In the genomic region with DNA sequence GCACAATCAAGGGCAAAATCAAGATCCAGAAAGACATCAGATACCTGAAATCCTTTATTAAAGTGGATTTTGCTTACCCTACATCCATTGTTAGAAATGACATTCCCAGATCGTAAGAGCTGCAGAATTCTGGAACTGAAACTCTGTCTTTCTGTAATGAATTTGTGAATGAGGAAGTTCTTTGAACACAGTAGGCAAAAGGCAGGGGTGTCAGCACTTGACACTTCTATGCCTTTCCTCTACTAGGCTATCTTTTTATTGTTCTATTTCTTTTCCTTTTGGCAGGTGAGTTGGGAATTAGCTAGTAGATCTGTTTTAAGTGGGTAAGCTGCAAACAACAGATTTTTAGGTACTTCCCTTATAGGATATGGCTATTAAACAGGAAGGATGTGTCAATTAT, we compare ENCODE assay signal across 11 cellular contexts.
DNase-seq lines count a peak whose midpoint lies in the region; ATAC-seq and TF ChIP-seq lines count a peak whose summit lies in the region.
"Had no signal": no experiment of that assay in that cellular context is flagged by ENCODE, and none has a peak within 500 bp of the region (broad histone marks: within the 10 kb centered on the region; RNA-seq: fewer than 3 reads in every experiment).

No MANE protein-coding gene starts in this region.

- no peaks in the 10 kb centered on the region for H4K20me1 ChIP-seq in OCI-LY1 (ENCODE audit: insufficient read depth, low read length)

- H3K4me3 ChIP-seq in OCI-LY1 (ENCODE audit: low read depth, low read length, poor library complexity, severe bottlenecking) (peak overlapping the region; percentile 52), lower lobe of right lung (no peak overlapping the region)
- H3K4me3 ChIP-seq: uterus had no signal

- peaks cover 98% of the 10 kb centered on the region for H3K4me1 ChIP-seq in OCI-LY1 (ENCODE audit: insufficient read depth, low read length, severe bottlenecking)
- H3K4me1 ChIP-seq in lower lobe of right lung, result peaks cover 39% of the 10 kb centered on the region
- H3K4me1 ChIP-seq: uterus had no signal

- TF ChIP-seq CTCF in OCI-LY1 (IDR thresholded peaks at IDR 0.05; ENCODE audit: low read length) (no peak), lower lobe of right lung (IDR thresholded peaks at IDR 0.05) (no peak)

- H3K9me2 ChIP-seq in OCI-LY1 (ENCODE audit: low read depth, low read length), result no peaks in the 10 kb centered on the region

- peaks cover 8% of the 10 kb centered on the region for H3F3A ChIP-seq in OCI-LY1 (ENCODE audit: insufficient read depth, low read length)

- no peaks in the 10 kb centered on the region for H3K27me3 ChIP-seq in OCI-LY1 (ENCODE audit: insufficient read depth, low read length)
- no peaks in the 10 kb centered on the region for H3K27me3 ChIP-seq in lower lobe of right lung (ENCODE audit: low read depth)
- H3K27me3 ChIP-seq: uterus had no signal

- H3K9me3 ChIP-seq in OCI-LY1 (ENCODE audit: low read length) (no peaks in the 10 kb centered on the region), lower lobe of right lung (no peaks in the 10 kb centered on the region)
- H3K9me3 ChIP-seq: uterus had no signal

- intact Hi-C loops in lower lobe of right lung (cut with DNase I), result no loop called here

- H3K27ac ChIP-seq in OCI-LY1 (ENCODE audit: low read depth, low read length, poor library complexity, severe bottlenecking) (peak overlapping the region; percentile 99), lower lobe of right lung (peak overlapping the region; percentile 4)
- H3K27ac ChIP-seq: RWPE1, uterus had no signal

- peak overlapping the region; percentile 65 for H3K9ac ChIP-seq in OCI-LY1 (ENCODE audit: low read length)

- peak overlapping the region; percentile 90 for H3K4me2 ChIP-seq in OCI-LY1 (ENCODE audit: low read length)

- DNase-seq in CD1c-positive myeloid dendritic cell (ENCODE audit: extremely low spot score), result peak; percentile 77
- no peak for DNase-seq in lower lobe of right lung
- DNase-seq in amygdala (lab: John Stamatoyannopoulos, UW), result no peak
- no peak for DNase-seq in NCI-H2107 (lab: John Stamatoyannopoulos, UW)
- DNase-seq in NK-92 treated with Interleukin-12 subunit alpha and Interleukin-12 subunit beta, amount 100 ng/mL, for 24 hours (lab: John Stamatoyannopoulos, UW), result no peak
- no peak for DNase-seq in NK-92 (lab: John Stamatoyannopoulos, UW; ENCODE audit: unreplicated experiment)
- DNase-seq: uterus had no signal

- peaks cover 3% of the 10 kb centered on the region; the same call in 1 of the 2 replicates for H3K79me2 ChIP-seq in OCI-LY1 (ENCODE audit: insufficient read depth, low read length)

- no peaks in the 10 kb centered on the region for H3K36me3 ChIP-seq in OCI-LY1 (ENCODE audit: insufficient read depth, low read length)
- no peaks in the 10 kb centered on the region for H3K36me3 ChIP-seq in lower lobe of right lung
- H3K36me3 ChIP-seq: uterus had no signal

- peak; percentile 29 for ATAC-seq in HG02610 (IDR thresholded peaks at IDR 0.05; ENCODE audit: unreplicated experiment)
- ATAC-seq in lower lobe of right lung, result no peak
- ATAC-seq: WTC11 had no signal

- no peak overlapping the region for H2AFZ ChIP-seq in OCI-LY1 (ENCODE audit: low read length)
